Comparison of ENCODE assay signal across 8 cellular contexts in the genomic region with DNA sequence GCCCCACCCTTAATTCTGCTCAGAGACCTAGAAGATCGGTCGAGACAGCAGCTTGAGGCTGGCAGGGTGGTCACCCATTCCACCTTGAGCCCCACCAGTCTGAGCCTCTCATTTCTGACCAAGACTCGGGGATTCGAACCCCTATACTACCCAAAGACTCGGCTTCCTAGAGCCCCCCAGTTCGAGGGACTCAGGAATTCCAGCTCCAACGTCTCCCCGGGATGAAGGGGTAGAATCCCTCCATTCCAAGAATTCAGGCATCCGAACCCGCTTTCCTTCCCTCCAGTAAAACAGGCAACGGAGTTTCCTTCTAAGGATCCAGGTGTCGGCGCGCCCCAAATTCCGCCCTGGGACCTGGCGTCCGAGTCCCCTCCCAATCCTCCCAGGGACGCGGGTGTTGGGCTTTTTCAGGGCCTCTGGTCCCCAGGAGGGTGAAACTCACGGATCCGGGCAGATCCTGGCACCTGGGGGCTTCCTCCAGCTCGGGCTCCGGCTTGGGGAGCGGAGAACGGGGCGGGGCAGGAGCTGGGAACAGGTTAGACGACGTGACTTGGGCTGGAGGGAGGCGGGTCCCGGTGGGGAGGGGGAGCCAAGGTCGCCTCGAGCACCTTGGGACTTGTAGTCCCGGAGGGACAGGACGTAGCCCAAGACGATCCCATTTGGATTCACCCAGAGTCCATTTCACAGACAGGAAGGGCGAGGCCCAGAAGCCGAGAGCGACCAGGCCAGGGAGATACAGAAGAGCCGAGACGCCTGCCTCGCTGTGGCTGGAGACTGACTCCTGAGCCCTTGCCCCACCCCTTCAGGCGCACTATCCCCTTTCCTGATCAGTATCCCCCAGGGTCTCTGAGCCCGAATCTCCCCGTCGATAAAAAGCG. TPM values are rescaled to one million over a fixed set of nuclear protein-coding genes. Genes with fewer than 3 reads are reported as not detected.
DNase-seq lines count a peak whose midpoint lies in the region; ATAC-seq and TF ChIP-seq lines count a peak whose summit lies in the region.

A gene with protein sequence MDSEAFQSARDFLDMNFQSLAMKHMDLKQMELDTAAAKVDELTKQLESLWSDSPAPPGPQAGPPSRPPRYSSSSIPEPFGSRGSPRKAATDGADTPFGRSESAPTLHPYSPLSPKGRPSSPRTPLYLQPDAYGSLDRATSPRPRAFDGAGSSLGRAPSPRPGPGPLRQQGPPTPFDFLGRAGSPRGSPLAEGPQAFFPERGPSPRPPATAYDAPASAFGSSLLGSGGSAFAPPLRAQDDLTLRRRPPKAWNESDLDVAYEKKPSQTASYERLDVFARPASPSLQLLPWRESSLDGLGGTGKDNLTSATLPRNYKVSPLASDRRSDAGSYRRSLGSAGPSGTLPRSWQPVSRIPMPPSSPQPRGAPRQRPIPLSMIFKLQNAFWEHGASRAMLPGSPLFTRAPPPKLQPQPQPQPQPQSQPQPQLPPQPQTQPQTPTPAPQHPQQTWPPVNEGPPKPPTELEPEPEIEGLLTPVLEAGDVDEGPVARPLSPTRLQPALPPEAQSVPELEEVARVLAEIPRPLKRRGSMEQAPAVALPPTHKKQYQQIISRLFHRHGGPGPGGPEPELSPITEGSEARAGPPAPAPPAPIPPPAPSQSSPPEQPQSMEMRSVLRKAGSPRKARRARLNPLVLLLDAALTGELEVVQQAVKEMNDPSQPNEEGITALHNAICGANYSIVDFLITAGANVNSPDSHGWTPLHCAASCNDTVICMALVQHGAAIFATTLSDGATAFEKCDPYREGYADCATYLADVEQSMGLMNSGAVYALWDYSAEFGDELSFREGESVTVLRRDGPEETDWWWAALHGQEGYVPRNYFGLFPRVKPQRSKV (minus strand): TSS at position 513 of the 878 bp plus-strand sequence. CDS start 6,751 bp downstream, outside the sequence.

- DNase-seq in DMS53 (lab: John Stamatoyannopoulos, UW) (peak; percentile 92), NCI-H748 treated with DMSO at 0.1 percent for 48 hours (lab: John Stamatoyannopoulos, UW) (peak; percentile 90), fibroblast of villous mesenchyme (ENCODE audit: low read depth) (peak; percentile 64), neural progenitor cell (ENCODE audit: low spot score) (peak; percentile 86), vagina (ENCODE audit: extremely low spot score in 2 of 2) (peak in 1 of 2 donors; percentile 96), amniotic stem cell (lab: John Stamatoyannopoulos, UW) (no peak)

- H3K9me3 Mint-ChIP-seq in activated T-helper 17 cell treated with anti-CD3 and anti-CD28 coated beads, Interleukin-2, amount 50 U/mL, for 72 hours, result no peaks in the 10 kb centered on the region
- no peaks in the 10 kb centered on the region for H3K9me3 Mint-ChIP-seq in neural progenitor cell

- no peak for TF ChIP-seq CTCF in fibroblast of villous mesenchyme (IDR thresholded peaks at IDR 0.05; ENCODE audit: insufficient read depth, low read depth, low read length)
- no peak for TF ChIP-seq CTCF in neural progenitor cell (IDR thresholded peaks at IDR 0.05)
- TF ChIP-seq CTCF in vagina (IDR thresholded peaks at IDR 0.05), result no peak

- H2AFZ ChIP-seq in neural progenitor cell (replicated peaks), result peak within 1 kb of the TSS; percentile 98

- peak within 1 kb of the TSS; percentile 83 for H3K4me2 ChIP-seq in neural progenitor cell

- peaks cover 21% of the 10 kb centered on the region for H3K4me1 ChIP-seq in neural progenitor cell
- H3K4me1 ChIP-seq in vagina, result peaks cover 41% of the 10 kb centered on the region

- peak within 1 kb of the TSS; percentile 91 for H3K4me3 Mint-ChIP-seq in activated T-helper 17 cell treated with anti-CD3 and anti-CD28 coated beads, Interleukin-2, amount 50 U/mL, for 72 hours
- peak within 1 kb of the TSS; percentile 93 for H3K4me3 Mint-ChIP-seq in neural progenitor cell

- H3K9ac ChIP-seq in neural progenitor cell, result no peak within 1 kb of the TSS

- peaks cover 21% of the 10 kb centered on the region for H3K27me3 Mint-ChIP-seq in activated T-helper 17 cell treated with anti-CD3 and anti-CD28 coated beads, Interleukin-2, amount 50 U/mL, for 72 hours
- peaks cover 26% of the 10 kb centered on the region for H3K27me3 Mint-ChIP-seq in neural progenitor cell (ENCODE audit: insufficient read depth, low read depth)

- no peaks in the 10 kb centered on the region for H3K9me3 ChIP-seq in neural progenitor cell (ENCODE audit: low read depth)
- H3K9me3 ChIP-seq in vagina, result no peaks in the 10 kb centered on the region

- TF ChIP-seq POLR2A in vagina (IDR thresholded peaks at IDR 0.05), result peak in 1 of 2 donors; percentile 15

- H3K36me3 ChIP-seq in neural progenitor cell, result no peaks in the 10 kb centered on the region
- no peaks in the 10 kb centered on the region for H3K36me3 ChIP-seq in vagina

- H3K27ac Mint-ChIP-seq in activated T-helper 17 cell treated with anti-CD3 and anti-CD28 coated beads, Interleukin-2, amount 50 U/mL, for 72 hours, result peak within 1 kb of the TSS; percentile 97
- peak within 1 kb of the TSS; percentile 99 for H3K27ac Mint-ChIP-seq in neural progenitor cell

- H3K79me2 ChIP-seq in neural progenitor cell (ENCODE audit: low read depth), result peaks cover 8% of the 10 kb centered on the region

- H3F3A ChIP-seq in neural progenitor cell (ENCODE audit: low read depth), result peaks cover 4% of the 10 kb centered on the region

- H3K27ac ChIP-seq in neural progenitor cell (no peak within 1 kb of the TSS), vagina (peak within 1 kb of the TSS; percentile 97)

- peaks cover 24% of the 10 kb centered on the region for H3K4me1 Mint-ChIP-seq in activated T-helper 17 cell treated with anti-CD3 and anti-CD28 coated beads, Interleukin-2, amount 50 U/mL, for 72 hours
- H3K4me1 Mint-ChIP-seq in neural progenitor cell, result peaks cover 32% of the 10 kb centered on the region

- peak; percentile 29 for ATAC-seq in HG03097 (IDR thresholded peaks at IDR 0.05; ENCODE audit: low FRiP score, unreplicated experiment)
- ATAC-seq in activated T-helper 17 cell treated with anti-CD3 and anti-CD28 coated beads, Interleukin-2, amount 50 U/mL, for 72 hours (replicated peaks), result peak; percentile 50

- H3K27me3 ChIP-seq in neural progenitor cell, result peaks cover 41% of the 10 kb centered on the region
- H3K27me3 ChIP-seq in vagina, result no peaks in the 10 kb centered on the region

- intact Hi-C loops in vagina (cut with DNase I), result no loop called here

- peaks cover 50% of the 10 kb centered on the region for H3K36me3 Mint-ChIP-seq in activated T-helper 17 cell treated with anti-CD3 and anti-CD28 coated beads, Interleukin-2, amount 50 U/mL, for 72 hours (ENCODE audit: low read depth)
- no peaks in the 10 kb centered on the region for H3K36me3 Mint-ChIP-seq in neural progenitor cell

- peaks cover 33% of the 10 kb centered on the region for H4K20me1 ChIP-seq in neural progenitor cell (ENCODE audit: low read depth)

- H3K4me3 ChIP-seq in fibroblast of villous mesenchyme (ENCODE audit: low read depth, low read length), result peak within 1 kb of the TSS; percentile 92
- peak within 1 kb of the TSS; percentile 65 for H3K4me3 ChIP-seq in neural progenitor cell
- peak within 1 kb of the TSS; percentile 65 to 69 for H3K4me3 ChIP-seq in vagina

RNA-seq across cellular contexts. Expression of the gene that starts here (rescaled TPM):
- 10 to 100 TPM; 21.0 to 66.8 TPM for total RNA-seq in activated T-helper 17 cell treated with anti-CD3 and anti-CD28 coated beads, Interleukin-2, amount 50 U/mL, for 72 hours
- total RNA-seq in fibroblast of villous mesenchyme (5.6 and 8.4 TPM in 2 replicates), neural progenitor cell (ENCODE audit: low replicate concordance) (2.9 and 8.6 TPM in 2 replicates), vagina (111 TPM)
